ENCODE assay signal across 8 cellular contexts in the genomic region with DNA sequence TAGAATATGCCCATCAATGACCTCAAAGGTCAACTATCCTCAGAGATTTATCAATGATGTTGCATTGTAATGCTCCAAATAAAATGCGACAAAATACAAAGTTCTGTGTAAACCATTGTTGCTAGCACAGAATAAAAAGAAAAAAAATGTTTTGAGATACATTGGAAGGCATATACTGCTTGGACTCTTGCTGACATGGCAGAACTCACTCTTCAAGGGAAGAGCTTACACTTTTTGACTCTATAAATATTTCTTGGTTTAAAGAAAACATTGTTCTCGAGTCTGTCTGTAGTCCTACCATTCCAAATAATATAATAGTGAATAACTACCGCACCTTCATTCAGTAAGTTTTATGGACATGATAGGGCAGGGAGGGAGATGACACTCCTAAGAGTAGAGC.
"Had no signal": no experiment of that assay in that cellular context is flagged by ENCODE, and none has a peak within 500 bp of the region (broad histone marks: within the 10 kb centered on the region; RNA-seq: fewer than 3 reads in every experiment).

No MANE protein-coding gene starts in this region.

- H3K4me3 ChIP-seq: GM12878 had no signal

- ATAC-seq: GM12878 had no signal

- DNase-seq: GDM1, GF-D8 had no signal

- FAIRE-seq: G401.6, GM12878, GM12891, GM12892, GM18507, GM19239 had no signal
